ENCODE assay signal across 21 cellular contexts in genomic region chr7:39248041-39248692, GRCh38.
DNase-seq lines count a peak whose midpoint lies in the region; ATAC-seq, FAIRE-seq and TF ChIP-seq lines count a peak whose summit lies in the region.
"Had no signal": no experiment of that assay in that cellular context is flagged by ENCODE, and none has a peak within 500 bp of the region (broad histone marks: within the 10 kb centered on the region; RNA-seq: fewer than 3 reads in every experiment).

No MANE protein-coding gene starts in this region.

- H3K36me3 ChIP-seq in endodermal cell (ENCODE audit: control insufficient read depth, insufficient read depth, low read length), result no peaks in the 10 kb centered on the region
- H3K36me3 ChIP-seq in suprapubic skin, result no peaks in the 10 kb centered on the region

- peaks cover 1% of the 10 kb centered on the region for H3K36me3 Mint-ChIP-seq in endodermal cell (ENCODE audit: low read depth)

- FAIRE-seq in urothelium cell line (lab: Jason Lieb, UNC), result peak; percentile 9
- FAIRE-seq: GM12892, HTR-8/SVneo had no signal

- peaks cover 54% of the 10 kb centered on the region for H3K4me1 Mint-ChIP-seq in endodermal cell

- ATAC-seq in GM21423 (IDR thresholded peaks at IDR 0.05; ENCODE audit: unreplicated experiment), result no peak
- ATAC-seq: HCT116 had no signal

- TF ChIP-seq CTCF in endodermal cell (conservative IDR thresholded peaks at IDR 0.05), result no peak
- TF ChIP-seq CTCF in suprapubic skin (IDR thresholded peaks at IDR 0.05), result no peak

- H3K27me3 Mint-ChIP-seq in endodermal cell (ENCODE audit: insufficient read depth), result peaks cover 29% of the 10 kb centered on the region

- no peak overlapping the region for H3K4me3 Mint-ChIP-seq in endodermal cell

- TF ChIP-seq EP300 in suprapubic skin (IDR thresholded peaks at IDR 0.05), result no peak

- DNase-seq in NCI-H1092 treated with DMSO at 0.1 percent for 48 hours (lab: John Stamatoyannopoulos, UW), result peak; percentile 17
- no peak for DNase-seq in NCI-H1092 (lab: John Stamatoyannopoulos, UW)
- DNase-seq in M059J (ENCODE audit: low read depth), result peak; percentile 28
- no peak for DNase-seq in endodermal cell
- no peak for DNase-seq in urothelium cell line (ENCODE audit: low spot score)
- no peak for DNase-seq in amniotic stem cell (lab: John Stamatoyannopoulos, UW)
- no peak for DNase-seq in suprapubic skin (ENCODE audit: low spot score in 2 of 2)
- DNase-seq: 8988T, C1 segment of cervical spinal cord, DMS153, GDM1, NCI-H1048, NCI-H187, NCI-H2171, NCI-H446 treated with DMSO at 0.1 percent for 48 hours, RPMI8226, SW 1271 had no signal

- H3K4me3 ChIP-seq in endodermal cell (ENCODE audit: low read length) (no peak overlapping the region), suprapubic skin (no peak overlapping the region)

- H3K4me1 ChIP-seq in endodermal cell (ENCODE audit: control insufficient read depth, insufficient read depth, low read length), result peaks cover 18% of the 10 kb centered on the region
- no peaks in the 10 kb centered on the region for H3K4me1 ChIP-seq in suprapubic skin

- H3K27ac Mint-ChIP-seq in endodermal cell, result peak overlapping the region; percentile 7

- 76 to 89% methylated on average over 1 to 4 of the region's 4 CpGs for WGBS in endodermal cell (ENCODE audit: insufficient coverage in 1 of 2, insufficient read length in 1 of 2), 2 experiments
- 80% methylated on average over 4 of the region's 4 CpGs for WGBS in suprapubic skin

- H3K9ac ChIP-seq in endodermal cell (ENCODE audit: extremely low read depth, low read length, poor library complexity, severe bottlenecking), result no peak overlapping the region

- H3K9me3 ChIP-seq in endodermal cell (ENCODE audit: control insufficient read depth, low read length) (no peaks in the 10 kb centered on the region), suprapubic skin (no peaks in the 10 kb centered on the region)

- no peaks in the 10 kb centered on the region for H3K9me3 Mint-ChIP-seq in endodermal cell

- H3K27ac ChIP-seq in endodermal cell (ENCODE audit: low read depth, low read length) (no peak overlapping the region), suprapubic skin (no peak overlapping the region)

- H3K27me3 ChIP-seq in endodermal cell (ENCODE audit: control insufficient read depth, insufficient read depth, low read length, poor library complexity, severe bottlenecking) (peaks cover 22% of the 10 kb centered on the region), suprapubic skin (no peaks in the 10 kb centered on the region)

- no peak for TF ChIP-seq POLR2A in suprapubic skin (IDR thresholded peaks at IDR 0.05)

Comparison
In these comparisons a context has a peak if more than half of its experiments do, and no peak if none do; other contexts are left out.
1. DNase-seq: peak in NCI-H1092 treated with DMSO at 0.1 percent for 48 hours (single experiment) and M059J (single experiment); none in NCI-H1092 (single experiment), endodermal cell (single experiment), urothelium cell line (single experiment), amniotic stem cell (single experiment) and suprapubic skin (0 of 2).